Comparison of ENCODE assay signal across 32 cellular contexts in the genomic region with DNA sequence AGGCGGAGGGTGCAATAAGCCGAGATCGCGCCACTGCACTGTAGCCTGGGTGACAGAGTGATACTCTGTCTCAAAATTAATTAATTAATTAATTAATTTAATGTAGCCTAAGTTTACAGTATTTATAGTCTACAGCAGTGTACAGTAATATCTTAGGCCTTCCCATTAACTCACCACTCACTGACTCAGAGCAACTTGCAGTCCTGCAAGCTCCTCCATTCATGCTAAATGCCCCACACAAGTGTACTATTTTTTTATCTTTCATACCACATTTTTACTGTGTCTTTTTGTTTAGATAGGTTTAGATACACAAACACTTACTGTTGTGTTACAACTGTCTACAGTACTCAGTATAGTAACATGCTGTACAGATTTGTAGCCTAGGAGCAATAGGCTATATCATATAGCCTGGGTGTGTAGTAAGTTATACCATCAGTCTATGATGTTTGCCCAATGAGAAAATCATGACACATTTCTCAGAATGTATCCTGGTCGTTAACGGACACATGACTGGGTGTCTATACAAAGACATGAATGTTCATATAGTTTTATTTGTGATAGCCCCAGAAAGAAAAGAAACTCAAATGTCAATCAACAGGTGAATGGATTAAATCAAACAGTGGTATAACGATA. TPM values are rescaled to one million over a fixed set of nuclear protein-coding genes. Genes with fewer than 3 reads are reported as not detected.
"Had no signal": no experiment of that assay in that cellular context is flagged by ENCODE, and none has a peak within 500 bp of the region (broad histone marks: within the 10 kb centered on the region; RNA-seq: fewer than 3 reads in every experiment).

No MANE protein-coding gene starts in this region.

- FAIRE-seq: endometrium, kidney had no signal

- H3K4me1 ChIP-seq: esophagus squamous epithelium, neural progenitor cell, parathyroid adenoma, prostate gland, right atrium auricular region, testis, tibial artery had no signal

- H3K4me2 ChIP-seq: hepatocyte, neural progenitor cell had no signal

- H2AFZ ChIP-seq: hepatocyte, neural progenitor cell, parathyroid adenoma had no signal

- DNase-seq: cortex of kidney; effector memory CD8-positive, alpha-beta T cell; erythroblast; esophagus squamous epithelium; heart left ventricle; kidney; left lung; mesenchymal stem cell; naive thymus-derived CD4-positive, alpha-beta T cell; sigmoid colon; spleen; stimulated activated CD4-positive, alpha-beta T cell treated with anti-CD3 and anti-CD28 coated beads, Interleukin-4, amount 100 ng/mL, for 4 hours; stimulated activated naive CD8-positive, alpha-beta T cell treated with anti-CD3 and anti-CD28 coated beads, Interleukin-15, Interleukin-2, amounts not matched to agents 100 U/mL and 50 U/mL, for 24 hours; substantia nigra; testis; tibial artery had no signal

- H3K27ac ChIP-seq: esophagus squamous epithelium, heart left ventricle, hepatocyte, left lung, neural progenitor cell, parathyroid adenoma, prostate gland, right atrium auricular region, sigmoid colon, skin epidermis, spleen, testis, tibial artery had no signal

- H3K9ac ChIP-seq: neural progenitor cell, parathyroid adenoma had no signal

- H3K27me3 ChIP-seq: esophagus squamous epithelium, heart left ventricle, hepatocyte, left lung, neural progenitor cell, right atrium auricular region, sigmoid colon, spleen, testis, tibial artery had no signal

- H3K9me3 ChIP-seq: esophagus squamous epithelium, heart left ventricle, left lung, prostate gland, right atrium auricular region, sigmoid colon, spleen, testis, tibial artery had no signal

- ATAC-seq: effector memory CD8-positive, alpha-beta T cell; heart left ventricle; left lung; naive thymus-derived CD4-positive, alpha-beta T cell; stimulated activated memory B cell treated with anti-CD40 and anti-IgM and Interleukin-4, amounts not matched to agents 10 μg/mL and 1 μg/mL and 100 μg/mL, for 72 hours; stimulated activated naive CD8-positive, alpha-beta T cell treated with anti-CD3 and anti-CD28 coated beads, Interleukin-15, Interleukin-2, amounts not matched to agents 100 U/mL and 50 U/mL, for 24 hours had no signal

- H3K4me3 ChIP-seq: esophagus squamous epithelium, heart left ventricle, hepatocyte, left lung, neural progenitor cell, prostate gland, right atrium auricular region, sigmoid colon, skin epidermis, spleen, testis, tibial artery had no signal

RNA-seq across cellular contexts. Expression of gene RNU2-63P, which starts 15.8 kb away (rescaled TPM):
- total RNA-seq: esophagus squamous epithelium, frontal cortex, heart left ventricle, hepatocyte, left lung, lower leg skin, mucosa of gallbladder, osteoblast, prostate gland, right atrium auricular region, sigmoid colon, testis, urinary bladder had no signal
- polyA plus RNA-seq: heart left ventricle, sigmoid colon, spleen, urinary bladder had no signal

RNA-seq across cellular contexts. Expression of gene SMYD1, which starts 35.4 kb away (rescaled TPM):
- total RNA-seq: dermis microvascular lymphatic vessel endothelial cell; frontal cortex; hepatocyte; kidney; lung microvascular endothelial cell; mesothelial cell of epicardium; naive thymus-derived CD4-positive, alpha-beta T cell; osteoblast; spleen had no signal
